In genomic region chr13:108306768-108307332, GRCh38 we compare ENCODE assay signal across 18 cellular contexts.
"Had no signal": no experiment of that assay in that cellular context is flagged by ENCODE, and none has a peak within 500 bp of the region (broad histone marks: within the 10 kb centered on the region; RNA-seq: fewer than 3 reads in every experiment).

No MANE protein-coding gene starts in this region.

- H3K27me3 ChIP-seq: spleen, tibial nerve had no signal

- DNase-seq: activated CD8-positive, alpha-beta memory T cell treated with anti-CD3 and anti-CD28 coated beads, Interleukin-2, amount 10 ng/mL, durations not matched to agents 7 days and 5 days; activated gamma-delta T cell; activated naive CD8-positive, alpha-beta T cell treated with anti-CD3 and anti-CD28 coated beads, Interleukin-2, amount 50 U/mL, for 24 hours; activated T-cell treated with anti-CD3 and anti-CD28 coated beads, Interleukin-2, amount 50 U/mL, for 24 hours; cortex of kidney; erythroblast; left cardiac atrium; natural killer cell; nucleus accumbens; right cardiac atrium; spleen; stimulated activated CD4-positive, alpha-beta T cell treated with anti-CD3 and anti-CD28 coated beads, Interleukin-1b, Interleukin-23, amount 100 ng/mL, for 48 hours had no signal

- H3K4me1 Mint-ChIP-seq: central memory CD8-positive, alpha-beta T cell; natural killer cell; stimulated activated memory B cell treated with anti-CD40 and anti-IgM and Interleukin-4, amounts not matched to agents 10 μg/mL and 1 μg/mL and 100 μg/mL, for 72 hours; WTC11 had no signal

- H3K4me3 ChIP-seq: lung, spleen, tibial nerve had no signal

- H3K4me3 Mint-ChIP-seq: activated CD8-positive, alpha-beta memory T cell treated with anti-CD3 and anti-CD28 coated beads, Interleukin-2, amount 10 ng/mL, durations not matched to agents 7 days and 5 days; activated naive CD8-positive, alpha-beta T cell treated with anti-CD3 and anti-CD28 coated beads, Interleukin-2, amount 50 U/mL, for 24 hours; activated T-cell treated with anti-CD3 and anti-CD28 coated beads, Interleukin-2, amount 50 U/mL, for 24 hours; central memory CD8-positive, alpha-beta T cell; natural killer cell; stimulated activated memory B cell treated with anti-CD40 and anti-IgM and Interleukin-4, amounts not matched to agents 10 μg/mL and 1 μg/mL and 100 μg/mL, for 72 hours; WTC11 had no signal

- H3K27ac ChIP-seq: spleen, tibial nerve had no signal

- H3K36me3 ChIP-seq: tibial nerve had no signal

- H3K27ac Mint-ChIP-seq: activated CD8-positive, alpha-beta memory T cell treated with anti-CD3 and anti-CD28 coated beads, Interleukin-2, amount 10 ng/mL, durations not matched to agents 7 days and 5 days; activated naive CD8-positive, alpha-beta T cell treated with anti-CD3 and anti-CD28 coated beads, Interleukin-2, amount 50 U/mL, for 24 hours; activated T-cell treated with anti-CD3 and anti-CD28 coated beads, Interleukin-2, amount 50 U/mL, for 24 hours; natural killer cell; progenitor cell of endocrine pancreas; stimulated activated memory B cell treated with anti-CD40 and anti-IgM and Interleukin-4, amounts not matched to agents 10 μg/mL and 1 μg/mL and 100 μg/mL, for 72 hours; WTC11 had no signal

- ATAC-seq: activated CD8-positive, alpha-beta memory T cell treated with anti-CD3 and anti-CD28 coated beads, Interleukin-2, amount 10 ng/mL, durations not matched to agents 7 days and 5 days; activated naive CD8-positive, alpha-beta T cell treated with anti-CD3 and anti-CD28 coated beads, Interleukin-2, amount 50 U/mL, for 24 hours; left cardiac atrium; natural killer cell; right cardiac atrium; stimulated activated memory B cell treated with anti-CD40 and anti-IgM and Interleukin-4, amounts not matched to agents 10 μg/mL and 1 μg/mL and 100 μg/mL, for 72 hours; WTC11 had no signal

- H3K27me3 Mint-ChIP-seq: activated CD8-positive, alpha-beta memory T cell treated with anti-CD3 and anti-CD28 coated beads, Interleukin-2, amount 10 ng/mL, durations not matched to agents 7 days and 5 days; activated naive CD8-positive, alpha-beta T cell treated with anti-CD3 and anti-CD28 coated beads, Interleukin-2, amount 50 U/mL, for 24 hours; activated T-cell treated with anti-CD3 and anti-CD28 coated beads, Interleukin-2, amount 50 U/mL, for 24 hours; central memory CD8-positive, alpha-beta T cell; progenitor cell of endocrine pancreas; stimulated activated memory B cell treated with anti-CD40 and anti-IgM and Interleukin-4, amounts not matched to agents 10 μg/mL and 1 μg/mL and 100 μg/mL, for 72 hours had no signal

- H3K36me3 Mint-ChIP-seq: WTC11 had no signal

- H3K9me3 Mint-ChIP-seq: central memory CD8-positive, alpha-beta T cell had no signal

- H3K9me3 ChIP-seq: tibial nerve had no signal

- H3K4me1 ChIP-seq: spleen had no signal
